28 cellular contexts compared by ENCODE assay signal in the genomic region with DNA sequence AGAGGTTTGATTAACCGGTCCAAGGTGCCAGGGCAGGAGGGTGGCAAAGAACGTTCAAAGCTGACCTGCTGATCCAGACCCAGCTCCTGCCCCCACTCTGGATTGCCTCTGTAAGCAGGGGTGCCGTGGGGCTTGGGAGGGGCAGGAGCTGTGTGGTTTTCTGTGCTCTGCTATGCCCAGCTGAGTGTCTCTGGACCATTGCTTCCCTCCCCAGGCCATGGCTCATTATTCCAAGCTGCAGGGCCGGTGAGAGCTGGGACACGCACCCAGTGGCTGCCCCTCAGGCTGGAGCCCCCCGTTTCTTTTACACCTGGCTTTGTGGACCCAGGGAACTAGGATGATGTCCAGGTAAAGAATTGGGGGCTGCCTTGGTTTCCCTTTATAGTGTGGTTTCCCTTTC.
"Had no signal": no experiment of that assay in that cellular context is flagged by ENCODE, and none has a peak within 500 bp of the region (broad histone marks: within the 10 kb centered on the region; RNA-seq: fewer than 3 reads in every experiment).

No MANE protein-coding gene starts in this region.

- H3K4me1 ChIP-seq: ascending aorta, SJSA1 had no signal

- H3K36me3 Mint-ChIP-seq: activated CD4-positive, alpha-beta memory T cell treated with anti-CD3 and anti-CD28 coated beads for 36 hours; activated naive CD8-positive, alpha-beta T cell treated with anti-CD3 and anti-CD28 coated beads, Interleukin-2, amount 10 ng/mL, durations not matched to agents 7 days and 5 days had no signal

- DNase-seq: activated CD4-positive, alpha-beta memory T cell treated with anti-CD3 and anti-CD28 coated beads for 36 hours; activated CD4-positive, alpha-beta T cell treated with anti-CD3 and anti-CD28 coated beads for 36 hours; activated CD4-positive, alpha-beta T cell treated with anti-CD3 and anti-CD28 coated beads, Interleukin-2, amount 10 ng/mL, durations not matched to agents 7 days and 5 days; activated effector memory CD4-positive, alpha-beta T cell treated with anti-CD3 and anti-CD28 coated beads, Interleukin-2, amount 50 U/mL, for 16 hours; activated naive CD4-positive, alpha-beta T cell; activated naive CD4-positive, alpha-beta T cell treated with anti-CD3 and anti-CD28 coated beads, Interleukin-2, amount 50 U/mL, for 16 hours; activated naive CD8-positive, alpha-beta T cell treated with anti-CD3 and anti-CD28 coated beads, Interleukin-2, amount 10 ng/mL, durations not matched to agents 7 days and 5 days; activated T-cell treated with anti-CD3 and anti-CD28 coated beads, Interleukin-2, amount 50 U/mL, for 1 hour; activated T-cell treated with anti-CD3 and anti-CD28 coated beads, Interleukin-2, amount 50 U/mL, for 72 hours; amygdala; NCI-H1105; NCI-H1417 treated with DMSO at 0.1 percent for 48 hours; NCI-H187 treated with DMSO at 0.1 percent for 48 hours; NCI-H2081; NCI-H345; NCI-H524 treated with DMSO at 0.1 percent for 48 hours; SHP77 treated with DMSO at 0.1 percent for 48 hours; SK-N-SH had no signal

- ATAC-seq: activated CD4-positive, alpha-beta T cell treated with anti-CD3 and anti-CD28 coated beads for 36 hours; activated CD4-positive, CD25-positive, alpha-beta regulatory T cell treated with anti-CD3 and anti-CD28 coated beads, Interleukin-2, amount 50 U/mL, for 24 hours; activated T-cell treated with anti-CD3 and anti-CD28 coated beads, Interleukin-2, amount 50 U/mL, for 72 hours; activated T-helper 17 cell treated with anti-CD3 and anti-CD28 coated beads, Interleukin-2, amount 50 U/mL, for 72 hours; K562; Panc1 had no signal

- H3K9me3 Mint-ChIP-seq: activated CD4-positive, alpha-beta memory T cell treated with anti-CD3 and anti-CD28 coated beads for 36 hours; activated CD4-positive, alpha-beta T cell treated with anti-CD3 and anti-CD28 coated beads, Interleukin-2, amount 10 ng/mL, durations not matched to agents 7 days and 5 days; activated naive CD8-positive, alpha-beta T cell treated with anti-CD3 and anti-CD28 coated beads, Interleukin-2, amount 10 ng/mL, durations not matched to agents 7 days and 5 days; activated T-cell treated with anti-CD3 and anti-CD28 coated beads, Interleukin-2, amount 50 U/mL, for 72 hours; activated T-helper 17 cell treated with anti-CD3 and anti-CD28 coated beads, Interleukin-2, amount 50 U/mL, for 72 hours; T-helper 1 cell treated with Interleukin-12 subunit alpha and Interleukin-12 subunit beta and Interleukin-4 antibody, amounts not matched to agents 30 μg/mL and 1 μg/mL, for 36 hours; T-helper 2 cell treated with Interferon-gamma antibody and Interleukin-4, amounts not matched to agents 5 μg/mL and 100 μg/mL, for 36 hours had no signal

- H3K9ac ChIP-seq: SK-N-SH had no signal

- H3K27me3 Mint-ChIP-seq: activated CD4-positive, alpha-beta T cell treated with anti-CD3 and anti-CD28 coated beads for 36 hours; activated CD4-positive, alpha-beta T cell treated with anti-CD3 and anti-CD28 coated beads, Interleukin-2, amount 10 ng/mL, durations not matched to agents 7 days and 5 days had no signal

- H3K4me3 Mint-ChIP-seq: activated CD4-positive, alpha-beta memory T cell treated with anti-CD3 and anti-CD28 coated beads for 36 hours; activated CD4-positive, alpha-beta T cell treated with anti-CD3 and anti-CD28 coated beads for 36 hours; activated CD4-positive, alpha-beta T cell treated with anti-CD3 and anti-CD28 coated beads, Interleukin-2, amount 10 ng/mL, durations not matched to agents 7 days and 5 days; activated naive CD8-positive, alpha-beta T cell treated with anti-CD3 and anti-CD28 coated beads, Interleukin-2, amount 10 ng/mL, durations not matched to agents 7 days and 5 days; activated T-cell treated with anti-CD3 and anti-CD28 coated beads, Interleukin-2, amount 50 U/mL, for 72 hours; activated T-helper 17 cell treated with anti-CD3 and anti-CD28 coated beads, Interleukin-2, amount 50 U/mL, for 72 hours; T-helper 1 cell treated with Interleukin-12 subunit alpha and Interleukin-12 subunit beta and Interleukin-4 antibody, amounts not matched to agents 30 μg/mL and 1 μg/mL, for 36 hours; T-helper 2 cell treated with Interferon-gamma antibody and Interleukin-4, amounts not matched to agents 5 μg/mL and 100 μg/mL, for 36 hours had no signal

- FAIRE-seq: K562, TTC549 had no signal

- H3K4me3 ChIP-seq: ascending aorta, cardiac muscle cell, K562, SJSA1 had no signal

- H3K4me1 Mint-ChIP-seq: activated CD4-positive, alpha-beta T cell treated with anti-CD3 and anti-CD28 coated beads for 36 hours; activated CD4-positive, alpha-beta T cell treated with anti-CD3 and anti-CD28 coated beads, Interleukin-2, amount 10 ng/mL, durations not matched to agents 7 days and 5 days; activated naive CD8-positive, alpha-beta T cell treated with anti-CD3 and anti-CD28 coated beads, Interleukin-2, amount 10 ng/mL, durations not matched to agents 7 days and 5 days; activated T-helper 17 cell treated with anti-CD3 and anti-CD28 coated beads, Interleukin-2, amount 50 U/mL, for 72 hours had no signal

- H3K27ac ChIP-seq: ascending aorta, cardiac muscle cell, SJSA1 had no signal

- H3K36me3 ChIP-seq: ascending aorta, cardiac muscle cell, SJSA1 had no signal

- H3K27me3 ChIP-seq: ascending aorta, cardiac muscle cell, SJSA1 had no signal

- H3K9me3 ChIP-seq: ascending aorta, SJSA1, SK-N-SH had no signal

- H3K27ac Mint-ChIP-seq: activated CD4-positive, alpha-beta memory T cell treated with anti-CD3 and anti-CD28 coated beads for 36 hours; activated CD4-positive, alpha-beta T cell treated with anti-CD3 and anti-CD28 coated beads for 36 hours; activated CD4-positive, alpha-beta T cell treated with anti-CD3 and anti-CD28 coated beads, Interleukin-2, amount 10 ng/mL, durations not matched to agents 7 days and 5 days; activated naive CD8-positive, alpha-beta T cell treated with anti-CD3 and anti-CD28 coated beads, Interleukin-2, amount 10 ng/mL, durations not matched to agents 7 days and 5 days; activated T-helper 17 cell treated with anti-CD3 and anti-CD28 coated beads, Interleukin-2, amount 50 U/mL, for 72 hours; T-helper 1 cell treated with Interleukin-12 subunit alpha and Interleukin-12 subunit beta and Interleukin-4 antibody, amounts not matched to agents 30 μg/mL and 1 μg/mL, for 36 hours; T-helper 2 cell treated with Interferon-gamma antibody and Interleukin-4, amounts not matched to agents 5 μg/mL and 100 μg/mL, for 36 hours had no signal
